Comparison of ENCODE assay signal across 8 cellular contexts in genomic region chr15:63505842-63506222, GRCh38. TPM values are rescaled to one million over a fixed set of nuclear protein-coding genes. Genes with fewer than 3 reads are reported as not detected.
DNase-seq lines count a peak whose midpoint lies in the region; ATAC-seq, FAIRE-seq and TF ChIP-seq lines count a peak whose summit lies in the region.

No MANE protein-coding gene starts in this region.

- H3K36me3 ChIP-seq in DND-41 (ENCODE audit: insufficient read depth, low read length) (no peaks in the 10 kb centered on the region), Peyer's patch (no peaks in the 10 kb centered on the region), pancreas (no peaks in the 10 kb centered on the region)

- FAIRE-seq in pancreas (lab: Jason Lieb, UNC): no peak

- 3 to 6% methylated on average over 8 of the region's 8 CpGs for WGBS in pancreas, 2 donors

- peaks cover 63% of the 10 kb centered on the region for H3K79me2 ChIP-seq in DND-41 (ENCODE audit: insufficient read depth, low read length)

- ATAC-seq in DND-41 (ENCODE audit: insufficient read depth, low read depth) (no peak), pancreas (no peak), HG03457 (IDR thresholded peaks at IDR 0.05; ENCODE audit: unreplicated experiment) (no peak), GM18867 (IDR thresholded peaks at IDR 0.05; ENCODE audit: unreplicated experiment) (no peak)

- H3K27me3 ChIP-seq in DND-41 (ENCODE audit: insufficient read depth, low read length, poor library complexity) (no peaks in the 10 kb centered on the region), Peyer's patch (no peaks in the 10 kb centered on the region), pancreas (no peaks in the 10 kb centered on the region)

- no peak for DNase-seq in DND-41
- DNase-seq in Peyer's patch: no peak
- DNase-seq in epithelial cell of esophagus (ENCODE audit: low read depth): no peak
- no peak for DNase-seq in pancreas
- DNase-seq in NCI-H774 (lab: John Stamatoyannopoulos, UW): no peak
- no peak for DNase-seq in NCI-H446 (lab: John Stamatoyannopoulos, UW)

- peaks cover 42% of the 10 kb centered on the region for H4K20me1 ChIP-seq in DND-41 (ENCODE audit: insufficient read depth, low read length)

- peak overlapping the region; percentile 76 to 97 for H3K4me3 ChIP-seq in DND-41 (ENCODE audit: low read depth in 1 of 2, low read length in 2 of 2)
- peak overlapping the region; percentile 80 to 93 (median 87) for H3K4me3 ChIP-seq in Peyer's patch
- H3K4me3 ChIP-seq in epithelial cell of esophagus (ENCODE audit: low read length): peak overlapping the region; percentile 88
- peak overlapping the region; percentile 71 to 93 (median 80) for H3K4me3 ChIP-seq in pancreas

- H3K4me1 ChIP-seq in DND-41 (ENCODE audit: insufficient read depth, low read length) (peaks cover 44% of the 10 kb centered on the region), Peyer's patch (peaks cover 5 to 72% (median 22%) of the 10 kb centered on the region in 4 donors), pancreas (peaks cover 44 to 70% (median 67%) of the 10 kb centered on the region in 3 donors)

- TF ChIP-seq CTCF in DND-41 (IDR thresholded peaks at IDR 0.05; ENCODE audit: borderline replicate concordance, extremely low read depth, low read length, poor library complexity, severe bottlenecking) (no peak), Peyer's patch (IDR thresholded peaks at IDR 0.05) (no peak), epithelial cell of esophagus (IDR thresholded peaks at IDR 0.05; ENCODE audit: insufficient read depth, low read depth, low read length, missing control alignments) (no peak), pancreas (IDR thresholded peaks at IDR 0.05) (no peak)

- peak overlapping the region; percentile 91 for H3K9ac ChIP-seq in DND-41 (ENCODE audit: low read depth, low read length)

- peak overlapping the region; percentile 90 for H3K4me2 ChIP-seq in DND-41 (ENCODE audit: insufficient read depth, low read length)

- intact Hi-C loops in pancreas (cut with DNase I): no loop called here

- no peaks in the 10 kb centered on the region for H3K9me3 ChIP-seq in DND-41 (ENCODE audit: insufficient read depth, low read length, severe bottlenecking)
- no peaks in the 10 kb centered on the region for H3K9me3 ChIP-seq in Peyer's patch
- no peaks in the 10 kb centered on the region for H3K9me3 ChIP-seq in pancreas

- TF ChIP-seq POLR2A in Peyer's patch (IDR thresholded peaks at IDR 0.05): no peak

- H3K27ac ChIP-seq in DND-41 (ENCODE audit: low read length) (peak overlapping the region; percentile 75; the same call in 1 of the 2 replicates), Peyer's patch (peak overlapping the region; percentile 98 to 99 (median 99)), pancreas (peak overlapping the region; percentile 96 to 100 (median 99))

- peak overlapping the region; percentile 73 for H2AFZ ChIP-seq in DND-41 (ENCODE audit: low read depth, low read length)

RNA-seq across cellular contexts. Expression of gene USP3, which starts 1.4 kb away (rescaled TPM):
- total RNA-seq in Peyer's patch (10 to 100 TPM; 67.8 to 86.1 (median 76.9) TPM), pancreas (10 to 100 TPM; 39.3 to 50.8 (median 43.1) TPM)
- 10 to 100 TPM; 28.5 to 35.8 TPM for polyA plus RNA-seq in pancreas
